Comparison of ENCODE assay signal across 29 cellular contexts in the genomic region with DNA sequence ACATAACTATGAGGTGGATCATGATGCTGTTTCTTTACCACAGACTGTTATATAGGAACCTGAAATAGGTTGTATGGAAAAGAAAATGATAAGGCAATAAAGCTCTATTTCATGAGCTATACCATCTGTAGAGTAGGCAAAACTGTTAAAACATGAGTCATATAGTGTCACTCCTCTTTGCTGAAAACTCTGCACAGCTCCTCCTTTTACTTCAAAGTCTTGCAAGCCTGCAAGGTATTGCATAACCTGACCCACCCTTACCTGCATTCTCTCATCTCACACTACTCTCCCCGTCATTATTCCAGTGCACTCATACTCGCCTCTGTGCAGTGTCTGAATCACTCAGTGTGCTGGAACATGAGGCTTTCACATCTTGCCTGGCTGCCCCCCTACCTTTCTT.
DNase-seq lines count a peak whose midpoint lies in the region; ATAC-seq, FAIRE-seq and TF ChIP-seq lines count a peak whose summit lies in the region.
"Had no signal": no experiment of that assay in that cellular context is flagged by ENCODE, and none has a peak within 500 bp of the region (broad histone marks: within the 10 kb centered on the region; RNA-seq: fewer than 3 reads in every experiment).

No MANE protein-coding gene starts in this region.

- H2BK20ac ChIP-seq in H1 (ENCODE audit: low read length): peak overlapping the region; percentile 19; the same call in 1 of the 2 replicates

- H3K4me2 ChIP-seq in H1 (ENCODE audit: insufficient read depth in 1 of 2, low read depth in 2 of 2, low read length in 2 of 2): no peak overlapping the region
- H3K4me2 ChIP-seq: neural progenitor cell, smooth muscle cell had no signal

- CTCF ChIA-PET in Calu3 (lab: Charles Lee) (no interaction called here), H1 (lab: Charles Lee; ENCODE audit: partially characterized antibody) (interaction anchor here (1.5 kb wide), 1 partner anchor 47 kb away, joined by 4 read pairs; no protein-coding TSS in a partner anchor)

- no peak overlapping the region for H3K18ac ChIP-seq in H1 (ENCODE audit: extremely low read depth, low read length)

- no peak overlapping the region for H3K23ac ChIP-seq in H1 (ENCODE audit: insufficient read length)

- BruUV-seq in Calu3 (replicated peaks; lab: Mats Ljungman, UMichigan): no TSS peak

- TF ChIP-seq EP300 in H1 (IDR thresholded peaks at IDR 0.05; ENCODE audit: borderline replicate concordance in 1 of 2, low read depth in 2 of 2, low read length in 2 of 2): no peak

- H3K27me3 Mint-ChIP-seq in Calu3 (ENCODE audit: unreplicated experiment): no peaks in the 10 kb centered on the region
- H3K27me3 Mint-ChIP-seq: B cell; CD4-positive, alpha-beta memory T cell had no signal

- H3K27ac ChIP-seq in H1 (ENCODE audit: low read depth, low read length) (no peak overlapping the region), left lung (no peak overlapping the region), spleen (no peak overlapping the region)
- H3K27ac ChIP-seq: neural progenitor cell, parathyroid adenoma, testis, vagina, VCaP had no signal

- no peak overlapping the region for H4K8ac ChIP-seq in H1 (ENCODE audit: extremely low read depth, insufficient read depth, low read length)

- DNase-seq in Calu3: peak; percentile 28
- peak; percentile 53 for DNase-seq in LoVo (ENCODE audit: low spot score)
- DNase-seq in H1 (ENCODE audit: low read depth in 1 of 2, low spot score in 2 of 2): no peak
- no peak for DNase-seq in left lung
- DNase-seq in activated T-cell treated with anti-CD3 and anti-CD28 coated beads for 4 hours: no peak
- no peak for DNase-seq in spleen
- DNase-seq in NCI-H524 (lab: John Stamatoyannopoulos, UW): no peak
- DNase-seq: activated CD4-positive, alpha-beta T cell treated with anti-CD3 and anti-CD28 coated beads for 4 hours; activated effector memory CD4-positive, alpha-beta T cell treated with Interleukin-2 at 50 U/mL for 16 hours; CD4-positive, alpha-beta memory T cell; immature natural killer cell; Karpas-422; left ventricle myocardium superior; NCI-H146; SHP77; stimulated activated CD4-positive, alpha-beta T cell treated with anti-CD3 and anti-CD28 coated beads, Interleukin-2, amount 100 ng/mL, for 24 hours; stimulated activated naive CD8-positive, alpha-beta T cell treated with anti-CD3 and anti-CD28 coated beads, Interleukin-15, Interleukin-2, amounts not matched to agents 100 U/mL and 50 U/mL, for 24 hours; T-helper 9 cell; testis had no signal

- H2BK12ac ChIP-seq in H1 (ENCODE audit: low read depth, low read length): no peak overlapping the region

- TF ChIP-seq RAD21 in H1 (IDR thresholded peaks at IDR 0.05 in 1 of 2, conservative IDR thresholded peaks at IDR 0.05 in 1 of 2; ENCODE audit: low read depth in 2 of 2, low read length in 2 of 2): no peak

- no peak overlapping the region for H3K4ac ChIP-seq in H1 (replicated peaks; ENCODE audit: insufficient read length, low read depth, low read length)

- H2AK5ac ChIP-seq in H1 (ENCODE audit: low read depth, low read length): no peak overlapping the region

- H2BK15ac ChIP-seq in H1 (ENCODE audit: low read length): no peak overlapping the region; the same call in 1 of the 2 replicates

- H3K23me2 ChIP-seq in H1 (ENCODE audit: low read depth, low read length): no peaks in the 10 kb centered on the region

- TF ChIP-seq POLR2A in H1 (IDR thresholded peaks at IDR 0.05; ENCODE audit: control extremely low read depth in 1 of 2, low read depth in 2 of 2, low read length in 2 of 2) (no peak), spleen (IDR thresholded peaks at IDR 0.05) (no peak)

- H3K14ac ChIP-seq in H1 (ENCODE audit: insufficient read length): no peak overlapping the region

- WGBS in H1 (ENCODE audit: extremely low coverage in 1 of 2, insufficient coverage in 1 of 2, insufficient read length in 1 of 2, insufficient replicate concordance in 2 of 2, low coverage in 1 of 2, low lambda C conversion rate in 2 of 2, missing lambda C conversion rate in 1 of 2), 2 experiments: 82% methylated on average over 2 of the region's 2 CpGs; no CpG with 5 or more reads in 1 of the 2 experiments
- 79 to 97% (median 84%) methylated on average over 2 of the region's 2 CpGs for WGBS in spleen, 5 donors

- H3K9me3 Mint-ChIP-seq in Calu3 (ENCODE audit: low read depth, unreplicated experiment): no peaks in the 10 kb centered on the region
- H3K9me3 Mint-ChIP-seq: immature natural killer cell had no signal

- no peak overlapping the region for H2BK5ac ChIP-seq in H1 (ENCODE audit: low read depth, low read length)

- H4K20me1 ChIP-seq in H1 (replicated peaks in 1 of 2; ENCODE audit: control insufficient read depth in 1 of 2, insufficient read depth in 2 of 2, low read length in 2 of 2): no peaks in the 10 kb centered on the region

- 0 out of 8 replicates have a peak, but pooled peaks cover 0 to 6% (median 0%) of the 10 kb centered on the region in 4 experiments for H3K36me3 ChIP-seq in H1 (ENCODE audit: control insufficient read depth in 2 of 4, insufficient read depth in 4 of 4, low read length in 3 of 4)
- no peaks in the 10 kb centered on the region for H3K36me3 ChIP-seq in left lung
- H3K36me3 ChIP-seq in spleen: no peaks in the 10 kb centered on the region
- H3K36me3 ChIP-seq: neural progenitor cell, vagina had no signal

- H3K4me3 ChIP-seq in H1 (ENCODE audit: extremely low read depth in 1 of 4, insufficient read depth in 2 of 4, low read depth in 3 of 4, low read length in 4 of 4): no peak overlapping the region
- H3K4me3 ChIP-seq in left lung: no peak overlapping the region
- H3K4me3 ChIP-seq in spleen: no peak overlapping the region
- H3K4me3 ChIP-seq: neural progenitor cell, smooth muscle cell, testis, vagina had no signal

- no peaks in the 10 kb centered on the region for H3K79me1 ChIP-seq in H1 (ENCODE audit: low read depth, low read length)

- no peaks in the 10 kb centered on the region for H3K79me2 ChIP-seq in H1 (ENCODE audit: control insufficient read depth in 1 of 2, insufficient read depth in 2 of 2, low read length in 2 of 2)
- H3K79me2 ChIP-seq: parathyroid adenoma had no signal

- H3K4me1 Mint-ChIP-seq in Calu3 (ENCODE audit: low read depth, unreplicated experiment): peaks cover 24% of the 10 kb centered on the region
- H3K4me1 Mint-ChIP-seq: B cell; CD4-positive, alpha-beta memory T cell; immature natural killer cell; neural progenitor cell had no signal

- no peaks in the 10 kb centered on the region for H3K27me3 ChIP-seq in H1 (replicated peaks in 1 of 4; ENCODE audit: control insufficient read depth in 3 of 4, extremely low read depth in 1 of 4, insufficient read depth in 3 of 4, low read length in 3 of 4)
- no peaks in the 10 kb centered on the region for H3K27me3 ChIP-seq in left lung
- no peaks in the 10 kb centered on the region for H3K27me3 ChIP-seq in spleen (replicated peaks in 1 of 7)
- H3K27me3 ChIP-seq: neural progenitor cell, testis, vagina had no signal

- H4K91ac ChIP-seq in H1 (replicated peaks; ENCODE audit: insufficient read length, low read length): no peak overlapping the region

- POLR2A ChIA-PET in H1 (lab: Charles Lee; ENCODE audit: partially characterized antibody): no interaction called here

- H3K56ac ChIP-seq in H1 (replicated peaks; ENCODE audit: insufficient read length, low read depth, low read length): no peak overlapping the region

- H3K27ac Mint-ChIP-seq in Calu3 (ENCODE audit: unreplicated experiment): no peak overlapping the region
- H3K27ac Mint-ChIP-seq: activated naive CD4-positive, alpha-beta T cell treated with anti-CD3 and anti-CD28 coated beads, Interleukin-2, amount 50 U/mL, for 72 hours; B cell; immature natural killer cell; neural progenitor cell had no signal

- H2BK120ac ChIP-seq in H1 (replicated peaks; ENCODE audit: low read depth, low read length): no peak overlapping the region

- no peak for FAIRE-seq in H1 (lab: Jason Lieb, UNC)
- FAIRE-seq: GM18507, H54 had no signal

- no peak overlapping the region for H3K9ac ChIP-seq in H1 (replicated peaks in 1 of 4; ENCODE audit: extremely low read depth in 1 of 4, low read depth in 3 of 4, low read length in 3 of 4)
- H3K9ac ChIP-seq: neural progenitor cell, parathyroid adenoma had no signal

- H2AFZ ChIP-seq in H1 (ENCODE audit: low read length): no peak overlapping the region
- H2AFZ ChIP-seq: neural progenitor cell, parathyroid adenoma had no signal

- H3K36me3 Mint-ChIP-seq in Calu3 (ENCODE audit: insufficient read depth, unreplicated experiment): no peaks in the 10 kb centered on the region
- H3K36me3 Mint-ChIP-seq: CD4-positive, alpha-beta memory T cell; immature natural killer cell; neural progenitor cell had no signal

- ATAC-seq in left lung: peak; percentile 41
- ATAC-seq in HG03571 (IDR thresholded peaks at IDR 0.05; ENCODE audit: unreplicated experiment): no peak
- ATAC-seq: activated naive CD4-positive, alpha-beta T cell treated with anti-CD3 and anti-CD28 coated beads, Interleukin-2, amount 50 U/mL, for 72 hours; left ventricle myocardium superior; stimulated activated naive CD8-positive, alpha-beta T cell treated with anti-CD3 and anti-CD28 coated beads, Interleukin-15, Interleukin-2, amounts not matched to agents 100 U/mL and 50 U/mL, for 24 hours had no signal

- H3K9me3 ChIP-seq in H1 (ENCODE audit: insufficient read depth in 2 of 2, low read depth in 1 of 2, low read length in 1 of 2): peaks cover 13 to 22% of the 10 kb centered on the region in 2 experiments
- no peaks in the 10 kb centered on the region for H3K9me3 ChIP-seq in left lung
- peaks cover 0 to 15% (median 10%) of the 10 kb centered on the region in 8 donors for H3K9me3 ChIP-seq in spleen
- H3K9me3 ChIP-seq: testis, vagina had no signal

- no peak overlapping the region for H3K4me3 Mint-ChIP-seq in Calu3 (ENCODE audit: low read depth, unreplicated experiment)
- H3K4me3 Mint-ChIP-seq: B cell; CD4-positive, alpha-beta memory T cell; immature natural killer cell; neural progenitor cell had no signal

- intact Hi-C loops in Calu3 (cut with micrococcal nuclease; ENCODE audit: unreplicated experiment): no loop called here
- intact Hi-C loops in left lung (cut with DNase I): no loop called here
- intact Hi-C loops in spleen (cut with DNase I; ENCODE audit: low total_unique reads): no loop called here

- H3K4me1 ChIP-seq in H1 (replicated peaks in 1 of 4; ENCODE audit: control insufficient read depth in 3 of 4, insufficient read depth in 4 of 4, low read length in 3 of 4) (peaks cover 0 to 3% (median 1%) of the 10 kb centered on the region in 4 experiments; a peak in 2 of 7 replicates), left lung (no peaks in the 10 kb centered on the region), spleen (no peaks in the 10 kb centered on the region)
- H3K4me1 ChIP-seq: neural progenitor cell, parathyroid adenoma, testis, vagina had no signal

- H4K5ac ChIP-seq in H1 (ENCODE audit: insufficient read length, low read depth, low read length): no peak overlapping the region

- TF ChIP-seq CTCF in Calu3 (IDR thresholded peaks at IDR 0.05; ENCODE audit: unreplicated experiment) (no peak), H1 (IDR thresholded peaks at IDR 0.05; ENCODE audit: control extremely low read depth in 1 of 3, insufficient read depth in 1 of 3, low read depth in 1 of 3, low read length in 3 of 3) (no peak), left lung (IDR thresholded peaks at IDR 0.05) (no peak), spleen (IDR thresholded peaks at IDR 0.05 in 8 of 11, conservative IDR thresholded peaks at IDR 0.05 in 3 of 11) (no peak)

TF ChIP-seq in H1, 55 proteins besides CTCF, POLR2A, EP300 and RAD21 (continues in another document):
- no peak for TF ChIP-seq RBBP5 (IDR thresholded peaks at IDR 0.05; ENCODE audit: borderline replicate concordance, low read depth, low read length)

Comparison
In these comparisons a context has a peak if more than half of its experiments do, and no peak if none do; other contexts are left out.
1. DNase-seq: peak in Calu3 (single experiment) and LoVo (single experiment); none in H1 (0 of 2), left lung (0 of 2), activated T-cell treated with anti-CD3 and anti-CD28 coated beads for 4 hours (single experiment), spleen (single experiment) and NCI-H524 (0 of 2).